In the genomic region with DNA sequence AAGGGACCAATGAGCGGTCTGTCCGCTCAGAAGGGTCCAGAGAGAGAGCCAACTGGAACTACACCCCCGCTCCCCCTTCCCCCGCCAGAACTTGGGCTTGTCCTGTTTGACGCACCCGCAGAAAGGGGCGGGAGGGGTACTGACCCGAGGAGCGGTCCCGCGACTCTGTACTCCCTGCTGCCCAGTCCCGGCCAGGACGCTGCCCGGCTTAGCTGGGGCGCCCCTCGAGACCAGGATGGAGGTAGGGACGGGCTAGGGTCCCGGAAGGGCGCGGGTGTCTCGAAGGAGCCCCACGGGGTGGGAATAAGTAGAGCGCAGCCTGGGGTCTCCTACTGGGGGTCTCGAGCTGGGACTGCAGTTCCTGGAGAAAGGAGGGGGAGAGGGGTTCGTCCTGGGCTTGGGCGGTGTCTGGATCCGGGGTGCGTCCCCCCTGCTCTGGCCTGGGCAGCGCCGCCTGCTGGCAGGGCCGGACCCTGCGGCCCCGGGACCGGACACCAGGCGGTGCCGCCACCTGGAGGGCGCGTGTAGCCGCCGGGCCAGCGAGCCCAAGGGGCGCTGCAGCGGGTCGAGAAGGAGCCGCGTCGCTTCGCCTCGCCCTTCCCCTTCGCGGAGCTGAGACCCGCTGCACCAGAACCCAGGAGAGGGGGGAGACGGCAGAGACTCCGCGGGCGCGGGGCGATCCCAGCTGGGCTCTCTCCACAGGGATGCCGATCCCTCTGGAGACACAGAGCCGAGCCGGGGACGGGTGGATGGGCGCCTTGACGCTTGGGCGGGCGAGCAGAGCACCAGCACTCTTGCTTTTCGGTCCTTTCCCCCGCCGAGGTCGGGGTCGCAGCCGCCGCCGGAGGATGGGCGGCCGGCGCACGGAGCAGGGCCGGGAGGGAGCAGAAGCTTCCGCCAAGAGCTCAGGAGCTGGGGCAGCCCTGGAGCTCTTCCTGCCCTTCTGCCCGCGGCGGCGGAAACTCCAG, we compare ENCODE assay signal across 1 cellular context.
TF ChIP-seq lines count a peak whose summit lies in the region.

No MANE protein-coding gene starts in this region.

TF ChIP-seq in HepG2, 621 proteins besides CTCF, POLR2A, EP300 and RAD21 (continued from another document):
- no peak for TF ChIP-seq KIAA2018 (CRISPR knock-in tag; IDR thresholded peaks at IDR 0.05; ENCODE audit: borderline replicate concordance)
